17 cellular contexts compared by ENCODE assay signal in the genomic region with DNA sequence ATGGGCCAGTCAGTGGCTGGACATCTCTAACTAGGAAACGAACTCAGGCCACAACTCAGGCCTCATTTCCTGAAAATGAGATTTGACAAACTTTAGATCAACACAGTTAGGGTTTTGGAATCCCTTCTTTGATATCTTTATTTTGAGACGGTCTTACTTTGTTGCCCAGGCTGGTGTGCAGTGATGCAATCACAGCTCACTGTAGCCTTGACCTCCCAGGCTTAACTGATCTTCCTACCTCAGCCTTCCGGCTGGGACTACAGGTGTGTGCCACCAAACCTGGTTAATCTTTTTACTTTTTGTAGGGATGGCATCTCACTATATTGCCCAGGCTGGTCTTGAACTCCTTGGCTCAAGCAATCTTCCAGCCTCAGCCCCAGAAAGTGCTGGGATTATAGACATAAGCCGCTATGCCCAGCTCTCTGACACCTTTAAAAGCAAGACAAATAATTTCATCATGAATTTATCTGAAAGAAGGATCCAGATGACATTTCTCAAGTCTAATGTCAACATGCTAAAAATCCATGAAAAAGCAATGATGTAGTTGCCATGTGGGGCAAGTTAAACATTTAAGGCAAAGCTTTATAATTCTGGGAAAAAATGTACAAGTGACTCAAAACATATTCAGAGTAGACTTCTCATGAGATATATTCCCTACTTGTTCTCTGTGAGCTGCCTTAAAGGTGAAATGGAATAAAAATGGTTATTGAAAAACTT.
DNase-seq lines count a peak whose midpoint lies in the region; ATAC-seq, FAIRE-seq and TF ChIP-seq lines count a peak whose summit lies in the region.
"Had no signal": no experiment of that assay in that cellular context is flagged by ENCODE, and none has a peak within 500 bp of the region (broad histone marks: within the 10 kb centered on the region; RNA-seq: fewer than 3 reads in every experiment).

No MANE protein-coding gene starts in this region.

- no peaks in the 10 kb centered on the region for H3F3A ChIP-seq in DOHH2 (ENCODE audit: control insufficient read depth, insufficient read depth)

- no peak for TF ChIP-seq EP300 in upper lobe of left lung (IDR thresholded peaks at IDR 0.05)

- H3K4me2 ChIP-seq in DOHH2 (ENCODE audit: low read length) = peak overlapping the region; percentile 9
- H3K4me2 ChIP-seq: KMS-11 had no signal

- TF ChIP-seq CTCF in DOHH2 (IDR thresholded peaks at IDR 0.05; ENCODE audit: low read depth, low read length, poor library complexity, severe bottlenecking) (no peak), neutrophil (IDR thresholded peaks at IDR 0.05) (no peak), D721Med (IDR thresholded peaks at IDR 0.05; ENCODE audit: insufficient read depth, missing control alignments) (no peak), upper lobe of left lung (IDR thresholded peaks at IDR 0.05) (no peak)

- DNase-seq in D721Med (ENCODE audit: insufficient read length, low spot score) = no peak
- DNase-seq in upper lobe of left lung = no peak
- no peak for DNase-seq in superior temporal gyrus (ENCODE audit: extremely low spot score)
- DNase-seq in amygdala (lab: John Stamatoyannopoulos, UW) = no peak
- DNase-seq: activated CD8-positive, alpha-beta T cell treated with anti-CD3 and anti-CD28 coated beads, Interleukin-2, amount 10 ng/mL, durations not matched to agents 7 days and 5 days; activated gamma-delta T cell; BE2C; erythroblast; NCI-H1694; NCI-H748 treated with DMSO at 0.1 percent for 48 hours; stimulated activated CD4-positive, alpha-beta T cell treated with anti-CD3 and anti-CD28 coated beads, Interleukin-1b, Interleukin-23, amount 100 ng/mL, for 48 hours had no signal

- TF ChIP-seq POLR2A in upper lobe of left lung (IDR thresholded peaks at IDR 0.05) = no peak

- no peak for FAIRE-seq in D721Med (lab: Jason Lieb, UNC)

- H3K27me3 ChIP-seq in DOHH2 (ENCODE audit: control insufficient read depth, low read length) = no peaks in the 10 kb centered on the region
- H3K27me3 ChIP-seq in neutrophil = no peaks in the 10 kb centered on the region
- no peaks in the 10 kb centered on the region for H3K27me3 ChIP-seq in upper lobe of left lung
- H3K27me3 ChIP-seq: BE2C had no signal

- no peak overlapping the region for H3K4me3 ChIP-seq in DOHH2 (ENCODE audit: low read length)
- H3K4me3 ChIP-seq in neutrophil (ENCODE audit: low read depth in 1 of 2, low read length in 1 of 2) = peak overlapping the region in 1 of 2 experiments; percentile 6
- H3K4me3 ChIP-seq in upper lobe of left lung = no peak overlapping the region

- ATAC-seq in GM21737 (IDR thresholded peaks at IDR 0.05; ENCODE audit: unreplicated experiment) (peak; percentile 1), upper lobe of left lung (ENCODE audit: low FRiP score in 2 of 2) (no peak)
- ATAC-seq: activated CD8-positive, alpha-beta T cell treated with anti-CD3 and anti-CD28 coated beads, Interleukin-2, amount 10 ng/mL, durations not matched to agents 7 days and 5 days had no signal

- 78% methylated on average over 4 of the region's 4 CpGs for WGBS in upper lobe of left lung, 2 donors

- H3K4me1 ChIP-seq in DOHH2 (ENCODE audit: control insufficient read depth, low read length) = peaks cover 19% of the 10 kb centered on the region
- H3K4me1 ChIP-seq in neutrophil (ENCODE audit: control insufficient read depth in 1 of 2, insufficient read depth in 1 of 2, low read depth in 1 of 2, low read length in 1 of 2) = peaks cover 14 to 20% of the 10 kb centered on the region in 2 experiments
- peaks cover 3 to 16% (median 13%) of the 10 kb centered on the region in 4 donors for H3K4me1 ChIP-seq in upper lobe of left lung

- H3K9me2 ChIP-seq in DOHH2 (replicated peaks; ENCODE audit: control insufficient read depth, low read length) = no peaks in the 10 kb centered on the region

- H3K36me3 ChIP-seq in DOHH2 (ENCODE audit: control insufficient read depth, low read length) (no peaks in the 10 kb centered on the region), neutrophil (no peaks in the 10 kb centered on the region), upper lobe of left lung (peaks cover 0 to 56% (median 6%) of the 10 kb centered on the region in 4 donors)

- no peak overlapping the region for H3K27ac ChIP-seq in DOHH2 (ENCODE audit: low read depth, low read length)
- peak overlapping the region; percentile 61 for H3K27ac ChIP-seq in cingulate gyrus (ENCODE audit: low read depth, low read length)
- peak overlapping the region; percentile 78 for H3K27ac ChIP-seq in neutrophil
- peak overlapping the region in 2 of 4 donors; percentile 8 to 45 for H3K27ac ChIP-seq in upper lobe of left lung
- H3K27ac ChIP-seq: KMS-11, RWPE1 had no signal

- H4K20me1 ChIP-seq in DOHH2 (ENCODE audit: control insufficient read depth, insufficient read depth, low read depth, low read length) = no peaks in the 10 kb centered on the region

- H3K79me2 ChIP-seq in DOHH2 (ENCODE audit: control insufficient read depth, low read length) = no peaks in the 10 kb centered on the region

- no peaks in the 10 kb centered on the region for H3K9me3 ChIP-seq in DOHH2 (ENCODE audit: control insufficient read depth, insufficient read depth, low read length)
- no peaks in the 10 kb centered on the region for H3K9me3 ChIP-seq in neutrophil
- no peaks in the 10 kb centered on the region for H3K9me3 ChIP-seq in upper lobe of left lung
- H3K9me3 ChIP-seq: BE2C had no signal
